ENCODE assay signal across 8 cellular contexts in the genomic region with DNA sequence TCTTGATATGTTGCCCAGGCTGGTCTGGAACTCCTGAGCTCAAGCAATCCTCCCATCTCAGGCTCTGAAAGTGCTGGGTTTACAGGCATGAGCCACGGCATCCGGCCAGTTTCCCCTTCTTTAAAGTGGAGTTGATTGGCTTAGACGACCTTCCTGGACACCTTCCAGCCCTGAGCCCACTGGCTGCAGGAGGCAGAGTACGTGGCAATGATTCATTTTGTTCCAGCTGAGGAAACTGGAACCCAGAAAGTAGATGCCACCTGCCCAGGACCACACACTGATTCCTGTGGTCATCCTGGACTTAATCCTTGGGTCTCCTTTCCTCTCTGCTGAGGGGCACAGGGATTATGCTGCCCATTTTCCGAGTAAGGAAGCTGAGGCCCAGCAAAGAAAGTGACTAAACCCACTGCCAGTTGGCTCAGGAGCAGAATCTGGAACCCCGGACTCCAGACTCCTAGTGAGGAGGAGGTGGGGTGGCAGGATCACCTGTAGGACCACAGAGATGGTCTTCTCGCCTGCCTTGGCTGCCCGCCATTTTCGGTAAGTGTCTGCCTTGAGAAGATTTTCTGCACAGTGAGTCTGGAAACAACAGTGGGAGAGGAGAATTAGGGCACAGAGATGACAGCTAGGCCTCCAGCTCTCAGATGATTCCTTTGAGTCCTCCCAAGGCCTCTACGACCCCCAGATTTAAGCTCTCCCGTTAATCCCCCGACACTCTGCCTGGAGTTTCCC. TPM values are rescaled to one million over a fixed set of nuclear protein-coding genes. Genes with fewer than 3 reads are reported as not detected.
DNase-seq lines count a peak whose midpoint lies in the region; ATAC-seq and TF ChIP-seq lines count a peak whose summit lies in the region.

No MANE protein-coding gene starts in this region.

- no peak overlapping the region for H2AK5ac ChIP-seq in mesenchymal stem cell (ENCODE audit: low read length, severe bottlenecking)

- TF ChIP-seq CTCF in C4-2B (conservative IDR thresholded peaks at IDR 0.05) (no peak), body of pancreas (IDR thresholded peaks at IDR 0.05) (no peak)

- peak overlapping the region; percentile 100 for H3K9ac ChIP-seq in mesenchymal stem cell (ENCODE audit: low read length)

- no peak overlapping the region for H2BK12ac ChIP-seq in mesenchymal stem cell (ENCODE audit: low read length in 2 of 2)

- no peak overlapping the region for H3K4ac ChIP-seq in mesenchymal stem cell (ENCODE audit: low read depth in 1 of 2, low read length in 2 of 2)

- H3K27ac ChIP-seq in C4-2B (peak overlapping the region; percentile 85), KOPT-K1 (ENCODE audit: low read depth, low read length, poor library complexity, severe bottlenecking) (peak overlapping the region; percentile 75), body of pancreas (peak overlapping the region in 3 of 4 donors; percentile 66 to 91 (median 84)), mesenchymal stem cell (ENCODE audit: low read length, poor library complexity, severe bottlenecking) (peak overlapping the region; percentile 66), aorta (ENCODE audit: low read depth in 1 of 2, low read length in 2 of 2) (peak overlapping the region in 1 of 2 donors; percentile 31)

- no peak overlapping the region for H2AFZ ChIP-seq in mesenchymal stem cell (ENCODE audit: low read depth, low read length)

- DNase-seq in body of pancreas (no peak), mesenchymal stem cell (no peak), aorta (no peak), ecto neural progenitor cell (ENCODE audit: low spot score) (no peak)

- peak overlapping the region; percentile 31 for H4K8ac ChIP-seq in mesenchymal stem cell (ENCODE audit: low read length)

- no peak overlapping the region for H2BK5ac ChIP-seq in mesenchymal stem cell (ENCODE audit: low read depth, low read length, poor library complexity, severe bottlenecking)

- no peak for ATAC-seq in body of pancreas
- no peak for ATAC-seq in aorta (ENCODE audit: low FRiP score)
- ATAC-seq in GM19023 (IDR thresholded peaks at IDR 0.05; ENCODE audit: unreplicated experiment), result no peak
- ATAC-seq in GM18498 (IDR thresholded peaks at IDR 0.05; ENCODE audit: unreplicated experiment), result no peak

- no peak overlapping the region for H4K91ac ChIP-seq in mesenchymal stem cell (ENCODE audit: low read length)

- no peak overlapping the region for H3K14ac ChIP-seq in mesenchymal stem cell (ENCODE audit: low read length in 2 of 2)

- H3K36me3 ChIP-seq in KOPT-K1 (ENCODE audit: insufficient read depth, low read length) (0 out of 2 replicates have a peak, but pooled peaks cover 13% of the 10 kb centered on the region), body of pancreas (replicated peaks in 1 of 2; ENCODE audit: insufficient read depth in 1 of 2, low read depth in 2 of 2) (no peaks in the 10 kb centered on the region), mesenchymal stem cell (ENCODE audit: control insufficient read depth in 1 of 2, insufficient read depth in 2 of 2, low read depth in 1 of 2, low read length in 2 of 2) (peaks cover 0 to 20% of the 10 kb centered on the region in 2 experiments), aorta (ENCODE audit: control insufficient read depth in 1 of 2, insufficient read depth in 2 of 2, low read length in 1 of 2) (no peaks in the 10 kb centered on the region)

- H3K18ac ChIP-seq in mesenchymal stem cell (ENCODE audit: low read depth in 1 of 2, low read length in 2 of 2), result no peak overlapping the region

- H3K4me1 ChIP-seq in body of pancreas (peaks cover 12% of the 10 kb centered on the region), mesenchymal stem cell (ENCODE audit: control insufficient read depth, insufficient read depth, low read depth, low read length) (peaks cover 12% of the 10 kb centered on the region), aorta (ENCODE audit: control insufficient read depth in 1 of 2, insufficient read depth in 2 of 2, low read length in 2 of 2) (no peaks in the 10 kb centered on the region)

- H2BK15ac ChIP-seq in mesenchymal stem cell (ENCODE audit: low read depth, poor library complexity, severe bottlenecking), result no peak overlapping the region

- H3K4me2 ChIP-seq in mesenchymal stem cell (ENCODE audit: low read length, poor library complexity, severe bottlenecking), result peak overlapping the region; percentile 60

- 28 to 32% methylated on average over 12 of the region's 12 CpGs for whole genome bisulfite sequencing in body of pancreas, 2 donors
- WGBS in mesenchymal stem cell, result 56% methylated on average over 12 of the region's 12 CpGs
- 28 to 30% methylated on average over 12 of the region's 12 CpGs for WGBS in aorta, 2 donors

- H3K4me3 ChIP-seq in body of pancreas (peak overlapping the region; percentile 30 to 66), mesenchymal stem cell (ENCODE audit: insufficient read depth in 1 of 2, low read depth in 1 of 2, low read length in 2 of 2) (peak overlapping the region; percentile 36 to 100), aorta (ENCODE audit: low read length in 2 of 2) (peak overlapping the region; percentile 62 to 86)

- H3K79me1 ChIP-seq in mesenchymal stem cell (replicated peaks; ENCODE audit: low read length, poor library complexity, severe bottlenecking), result peaks cover 32% of the 10 kb centered on the region

- no peak overlapping the region for H3K23ac ChIP-seq in mesenchymal stem cell (ENCODE audit: low read length in 2 of 2)

- intact Hi-C loops in body of pancreas (cut with DNase I), result no loop called here
- intact Hi-C loops in aorta (cut with DNase I), result loop anchor here (1.0 kb wide), 1 partner anchor 22 kb away; the partner anchor contains the start of genes IRGQ (in 2 of the 2) and ZNF576 (in 2 of the 2)

- H2BK120ac ChIP-seq in mesenchymal stem cell (ENCODE audit: low read depth, low read length), result no peak overlapping the region

- no peaks in the 10 kb centered on the region for H3K9me3 ChIP-seq in KOPT-K1 (ENCODE audit: insufficient read depth, low read length, poor library complexity, severe bottlenecking)
- no peaks in the 10 kb centered on the region for H3K9me3 ChIP-seq in body of pancreas
- H3K9me3 ChIP-seq in mesenchymal stem cell (ENCODE audit: control insufficient read depth, low read length), result no peaks in the 10 kb centered on the region
- H3K9me3 ChIP-seq in aorta (ENCODE audit: control insufficient read depth, low read length), result no peaks in the 10 kb centered on the region

- no peaks in the 10 kb centered on the region for H3K27me3 ChIP-seq in body of pancreas
- no peaks in the 10 kb centered on the region for H3K27me3 ChIP-seq in mesenchymal stem cell (ENCODE audit: control insufficient read depth in 1 of 2, insufficient read depth in 1 of 2, low read length in 2 of 2)
- H3K27me3 ChIP-seq in aorta (ENCODE audit: control insufficient read depth in 1 of 2, insufficient read depth in 2 of 2, low read length in 1 of 2), result no peaks in the 10 kb centered on the region

- TF ChIP-seq POLR2A in body of pancreas (IDR thresholded peaks at IDR 0.05), result no peak

RNA-seq across cellular contexts. Expression of gene XRCC1, which starts 0.7 kb away (rescaled TPM):
- 10 to 100 TPM; 19.7 to 31.0 TPM for total RNA-seq in body of pancreas
- polyA plus RNA-seq in mesenchymal stem cell (2013, experiment 1 of 2), result 21.2 TPM
- polyA plus RNA-seq in mesenchymal stem cell (2013, experiment 2 of 2), result 21.8 TPM
- 10 to 100 TPM; 22.3 to 30.2 TPM for total RNA-seq in aorta
- 10 to 100 TPM; 12.1 to 27.2 TPM for polyA plus RNA-seq in aorta

RNA-seq across cellular contexts. Expression of gene PINLYP, which starts 1.0 kb away (rescaled TPM):
- total RNA-seq in body of pancreas (1 to 10 TPM in 1 of 2 donors, not detected in 1; 4.6 TPM), aorta (10 to 100 TPM in 1 of 2 donors, 1 to 10 TPM in 1; 8.2 to 10.1 TPM)
- 0.17 TPM for polyA plus RNA-seq in mesenchymal stem cell (2013, experiment 1 of 2)
- 0.21 TPM for polyA plus RNA-seq in mesenchymal stem cell (2013, experiment 2 of 2)
- polyA plus RNA-seq in aorta, result 10 to 100 TPM; 20.8 to 22.9 TPM

RNA-seq across cellular contexts. Expression of gene IRGQ, which starts 21.3 kb away (rescaled TPM):
- total RNA-seq in body of pancreas (10 to 100 TPM in 1 of 2 donors, 1 to 10 TPM in 1; 9.1 to 20.1 TPM), aorta (10 to 100 TPM; 20.3 to 25.5 TPM)
- polyA plus RNA-seq in mesenchymal stem cell (2013, experiment 1 of 2), result 8.9 TPM
- polyA plus RNA-seq in mesenchymal stem cell (2013, experiment 2 of 2), result 8.8 TPM
- polyA plus RNA-seq in aorta, result 1 to 10 TPM; 4.3 to 7.2 TPM

RNA-seq across cellular contexts. Expression of gene ZNF576, which starts 21.8 kb away (rescaled TPM):
- total RNA-seq in body of pancreas, result 1 to 10 TPM; 4.6 to 8.6 TPM
- 14.6 TPM for polyA plus RNA-seq in mesenchymal stem cell (2013, experiment 1 of 2)
- polyA plus RNA-seq in mesenchymal stem cell (2013, experiment 2 of 2), result 14.8 TPM
- 10 to 100 TPM; 12.0 to 14.5 TPM for total RNA-seq in aorta
- 10 to 100 TPM; 11.4 to 15.7 TPM for polyA plus RNA-seq in aorta

RNA-seq across cellular contexts. Expression of gene SRRM5, which starts 37.3 kb away (rescaled TPM):
- total RNA-seq in body of pancreas, result 1 to 10 TPM in 1 of 2 donors, under 1 TPM in 1; 0.33 to 2.1 TPM
- 0.12 TPM for polyA plus RNA-seq in mesenchymal stem cell (2013, experiment 1 of 2)
- polyA plus RNA-seq in mesenchymal stem cell (2013, experiment 2 of 2), result 0.07 TPM
- under 1 TPM; 0.51 to 0.52 TPM for total RNA-seq in aorta
- polyA plus RNA-seq in aorta, result under 1 TPM in 1 of 2 donors, not detected in 1; 0.69 TPM
